Comparison of ENCODE assay signal across 8 cellular contexts in the genomic region with DNA sequence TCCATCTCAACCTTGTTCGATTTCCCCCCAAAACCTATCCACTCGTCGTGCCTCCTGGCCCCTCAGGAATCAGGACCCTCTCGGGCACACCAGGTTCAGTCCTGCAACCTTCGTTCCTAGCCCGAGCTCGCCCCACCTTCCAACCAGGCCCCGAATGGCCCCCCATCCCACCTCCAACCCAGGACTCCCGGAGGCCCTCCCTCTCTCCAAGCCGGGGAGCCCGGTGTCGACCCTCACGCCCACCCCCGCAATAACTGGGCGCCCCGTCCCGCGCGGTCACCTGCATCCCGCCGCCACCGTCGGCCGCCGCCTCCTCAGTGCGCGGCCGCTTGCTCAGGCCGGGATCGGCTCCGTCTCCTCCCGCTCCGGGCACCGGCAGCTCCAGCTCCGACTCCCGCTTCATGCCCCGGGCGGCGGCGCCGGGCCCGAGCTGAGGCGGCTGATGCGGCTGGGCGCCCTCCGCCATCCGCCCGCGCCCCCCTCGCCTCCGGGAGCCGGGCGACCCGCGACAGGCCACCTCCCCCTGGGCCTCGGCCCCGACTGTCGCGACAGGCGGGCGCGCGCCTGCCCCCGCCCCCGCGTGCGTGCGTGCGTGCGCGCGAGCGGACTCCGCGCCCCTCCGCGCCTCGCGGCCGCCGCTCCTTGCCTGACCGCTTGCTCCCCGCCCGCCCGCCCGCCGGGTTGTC. TPM values are rescaled to one million over a fixed set of nuclear protein-coding genes. Genes with fewer than 3 reads are reported as not detected.
DNase-seq lines count a peak whose midpoint lies in the region; ATAC-seq and TF ChIP-seq lines count a peak whose summit lies in the region.

No MANE protein-coding gene starts in this region.

- H3K27ac ChIP-seq in HUES6 (ENCODE audit: low read depth, low read length) (peak overlapping the region; percentile 80; the same call in 1 of the 2 replicates), psoas muscle (peak overlapping the region; percentile 87)

- H3K9ac ChIP-seq in HUES6 (ENCODE audit: low read length) = peak overlapping the region; percentile 83

- peaks cover 23% of the 10 kb centered on the region for H3K4me1 Mint-ChIP-seq in activated naive CD8-positive, alpha-beta T cell treated with anti-CD3 and anti-CD28 coated beads for 36 hours

- DNase-seq in NCI-H2081 (lab: John Stamatoyannopoulos, UW) = peak; percentile 4 to 45
- DNase-seq in NCI-H2081 treated with DMSO at 0.1 percent for 48 hours (lab: John Stamatoyannopoulos, UW) = no peak
- no peak for DNase-seq in activated naive CD8-positive, alpha-beta T cell treated with anti-CD3 and anti-CD28 coated beads for 36 hours
- no peak for DNase-seq in left ventricle myocardium superior
- peak in 1 of 2 donors; percentile 49 for DNase-seq in psoas muscle
- no peak for DNase-seq in erythroblast (lab: John Stamatoyannopoulos, UW)

- ATAC-seq in left ventricle myocardium superior (peak; percentile 39), psoas muscle (peak; percentile 42 to 55 (median 50)), GM19455 (IDR thresholded peaks at IDR 0.05; ENCODE audit: unreplicated experiment) (no peak)

- TF ChIP-seq CTCF in psoas muscle (IDR thresholded peaks at IDR 0.05) = no peak

- peak overlapping the region; percentile 22 for H3K27ac Mint-ChIP-seq in activated naive CD8-positive, alpha-beta T cell treated with anti-CD3 and anti-CD28 coated beads for 36 hours

- H3K36me3 ChIP-seq in HUES6 (ENCODE audit: control insufficient read depth, insufficient read depth, low read length) (no peaks in the 10 kb centered on the region), psoas muscle (ENCODE audit: insufficient read depth in 1 of 2, low read depth in 1 of 2) (peaks cover 0 to 6% of the 10 kb centered on the region in 2 donors)

- peak overlapping the region; percentile 70 for H3K4me3 Mint-ChIP-seq in activated naive CD8-positive, alpha-beta T cell treated with anti-CD3 and anti-CD28 coated beads for 36 hours

- H3K4me1 ChIP-seq in HUES6 (ENCODE audit: control insufficient read depth, insufficient read depth, low read length) (peaks cover 21% of the 10 kb centered on the region), psoas muscle (peaks cover 17% of the 10 kb centered on the region)

- H3K4me3 ChIP-seq in HUES6 (ENCODE audit: low read depth, low read length) (peak overlapping the region; percentile 92), psoas muscle (peak overlapping the region; percentile 87)

- 0 to 1% (median 1%) methylated on average over 45 to 87 of the region's 87 CpGs for WGBS in psoas muscle, 3 donors

- no peak for TF ChIP-seq POLR2A in erythroblast (IDR thresholded peaks at IDR 0.05; ENCODE audit: low read length)

- peaks cover 16% of the 10 kb centered on the region for H3K27me3 Mint-ChIP-seq in activated naive CD8-positive, alpha-beta T cell treated with anti-CD3 and anti-CD28 coated beads for 36 hours

- H3K9me3 ChIP-seq in HUES6 (ENCODE audit: control insufficient read depth, insufficient read depth, low read depth, low read length) (no peaks in the 10 kb centered on the region), psoas muscle (no peaks in the 10 kb centered on the region)

- H3K36me3 Mint-ChIP-seq in activated naive CD8-positive, alpha-beta T cell treated with anti-CD3 and anti-CD28 coated beads for 36 hours = no peaks in the 10 kb centered on the region

- H3K9me3 Mint-ChIP-seq in activated naive CD8-positive, alpha-beta T cell treated with anti-CD3 and anti-CD28 coated beads for 36 hours = no peaks in the 10 kb centered on the region

- intact Hi-C loops in left ventricle myocardium superior (cut with micrococcal nuclease) = loop anchor here (10.0 kb wide), 1 partner anchor 53 kb away; no protein-coding TSS in a partner anchor
- intact Hi-C loops in psoas muscle (cut with DNase I) = loop anchor here in 1 of 2 donors (5.0 kb wide), 1 partner anchor 39 kb away; no protein-coding TSS in a partner anchor

- H3K27me3 ChIP-seq in HUES6 (ENCODE audit: control insufficient read depth, insufficient read depth, low read length) (no peaks in the 10 kb centered on the region), psoas muscle (ENCODE audit: insufficient read depth in 3 of 3, low read length in 2 of 3) (no peaks in the 10 kb centered on the region)

RNA-seq across cellular contexts. Expression of a gene that starts 0.5 kb away (rescaled TPM):
- 1 to 10 TPM; 3.7 to 4.7 TPM for total RNA-seq in activated naive CD8-positive, alpha-beta T cell treated with anti-CD3 and anti-CD28 coated beads for 36 hours
- total RNA-seq in left ventricle myocardium superior (76.7 TPM), psoas muscle (10 to 100 TPM; 28.4 to 50.4 (median 36.8) TPM)
- polyA plus RNA-seq in psoas muscle = 10 to 100 TPM in 2 of 3 donors, 1 to 10 TPM in 1; 7.7 to 20.5 (median 10.4) TPM

Comparison
In these comparisons a context has a peak if more than half of its experiments do, and no peak if none do; other contexts are left out.
1. DNase-seq: peak in NCI-H2081 (2 of 2); none in NCI-H2081 treated with DMSO at 0.1 percent for 48 hours (single experiment), activated naive CD8-positive, alpha-beta T cell treated with anti-CD3 and anti-CD28 coated beads for 36 hours (single experiment), left ventricle myocardium superior (single experiment) and erythroblast (0 of 2).
2. RNA of a gene that starts 0.5 kb away (total RNA-seq): 76.7 TPM in left ventricle myocardium superior (single experiment) and 28.4 to 50.4 TPM in psoas muscle; 3.7 to 4.7 TPM in activated naive CD8-positive, alpha-beta T cell treated with anti-CD3 and anti-CD28 coated beads for 36 hours; every median in the first group is over 4 times any median in the second.